In genomic region chr9:131731237-131731995, GRCh38 we compare ENCODE assay signal across 1 cellular context.
TF ChIP-seq lines count a peak whose summit lies in the region.

No MANE protein-coding gene starts in this region.

TF ChIP-seq in HepG2, 621 proteins besides CTCF, POLR2A, EP300 and RAD21 (continued from another document):
- TF ChIP-seq PAXIP1 (CRISPR knock-in tag; conservative IDR thresholded peaks at IDR 0.05) (peak; percentile 35; the same call in 1 of the 2 replicates), SOX5 (CRISPR knock-in tag; IDR thresholded peaks at IDR 0.05; ENCODE audit: borderline replicate concordance) (peak; percentile 80; the same call in 1 of the 2 replicates), MAFF (IDR thresholded peaks at IDR 0.05; ENCODE audit: low read depth, low read length) (no peak), ASH2L (IDR thresholded peaks at IDR 0.05; ENCODE audit: insufficient read length, low read depth, low read length) (peak; percentile 7), FOXA3 (CRISPR knock-in tag; IDR thresholded peaks at IDR 0.05) (peak; percentile 52; the same call in 1 of the 2 replicates), TFAP4 (IDR thresholded peaks at IDR 0.05; ENCODE audit: borderline replicate concordance, low read depth) (peak; percentile 80)
